Comparison of ENCODE assay signal across 8 cellular contexts in genomic region chr6:42744351-42744890, GRCh38. TPM values are rescaled to one million over a fixed set of nuclear protein-coding genes. Genes with fewer than 3 reads are reported as not detected.
A peak's percentile ranks its signal among the peaks of the same experiment; 100 is the strongest.
DNase-seq lines count a peak whose midpoint lies in the region; ATAC-seq and TF ChIP-seq lines count a peak whose summit lies in the region.

No MANE protein-coding gene starts in this region.

- peak overlapping the region; percentile 8 for H3K27ac Mint-ChIP-seq in chondrocyte (ENCODE audit: unreplicated experiment)
- H3K27ac Mint-ChIP-seq in naive thymus-derived CD4-positive, alpha-beta T cell, result peak overlapping the region in 7 of 9 donors; percentile 6 to 100 (median 52)

- no peaks in the 10 kb centered on the region for H3K27me3 ChIP-seq in BJ (ENCODE audit: control insufficient read depth, insufficient read depth, low read length)
- H3K27me3 ChIP-seq in naive thymus-derived CD4-positive, alpha-beta T cell (ENCODE audit: control insufficient read depth in 2 of 2, insufficient read depth in 2 of 2, low read length in 2 of 2), result no peaks in the 10 kb centered on the region

- H3K27ac ChIP-seq in naive thymus-derived CD4-positive, alpha-beta T cell (ENCODE audit: low read depth, low read length), result peak overlapping the region; percentile 85

- peak overlapping the region; percentile 96 for H3K4me3 Mint-ChIP-seq in chondrocyte (ENCODE audit: unreplicated experiment)
- H3K4me3 Mint-ChIP-seq in naive thymus-derived CD4-positive, alpha-beta T cell, result peak overlapping the region; percentile 91 to 100 (median 99)

- no peaks in the 10 kb centered on the region for H3K36me3 ChIP-seq in BJ (ENCODE audit: control insufficient read depth, insufficient read depth, low read length)
- H3K36me3 ChIP-seq in naive thymus-derived CD4-positive, alpha-beta T cell (ENCODE audit: control insufficient read depth in 2 of 3, insufficient read depth in 3 of 3, low read length in 3 of 3), result peaks cover 0 to 4% (median 0%) of the 10 kb centered on the region in 3 experiments

- no peak for ATAC-seq in naive thymus-derived CD4-positive, alpha-beta T cell
- no peak for ATAC-seq in HG02678 (IDR thresholded peaks at IDR 0.05; ENCODE audit: unreplicated experiment)

- CTCF ChIA-PET in BJ (lab: Yijun Ruan, JAX) (interaction anchor here (0.7 to 1.0 kb wide), 2 partner anchors 14 to 16 kb away, joined by 3 read pairs; no protein-coding TSS in a partner anchor), HEK293T (lab: Yijun Ruan, JAX) (interaction anchor here (0.8 kb wide), 1 partner anchor 18 kb away, joined by 3 read pairs; no protein-coding TSS in a partner anchor)
- CTCF ChIA-PET in naive thymus-derived CD4-positive, alpha-beta T cell (lab: Charles Lee), result interaction anchor here (0.6 to 3.0 kb wide), 2 partner anchors 18 to 134 kb away, joined by 3 to 11 read pairs; no protein-coding TSS in a partner anchor

- POLR2A ChIA-PET in BJ (lab: Charles Lee), result no interaction called here
- POLR2A ChIA-PET in naive thymus-derived CD4-positive, alpha-beta T cell (lab: Charles Lee), result interaction anchor here (1.8 to 42.6 kb wide), 11 partner anchors 10 to 240 kb away, joined by 5 to 1628 read pairs (median 23); partner anchors contain the start of genes BICRAL, PPP2R5D and RPL7L1
- POLR2A ChIA-PET in HEK293T (lab: Yijun Ruan, JAX), result interaction anchor here (0.6 to 5.4 kb wide), 4 partner anchors 14 to 136 kb away, joined by 3 to 128 read pairs (median 32); partner anchors contain the start of genes BICRAL and RPL7L1

- peaks cover 2% of the 10 kb centered on the region for H3K36me3 Mint-ChIP-seq in chondrocyte (ENCODE audit: low read depth)
- peaks cover 4 to 18% (median 11%) of the 10 kb centered on the region in 5 donors for H3K36me3 Mint-ChIP-seq in naive thymus-derived CD4-positive, alpha-beta T cell

- peaks cover 19 to 29% of the 10 kb centered on the region in 2 donors for H3K4me1 ChIP-seq in naive thymus-derived CD4-positive, alpha-beta T cell (ENCODE audit: control insufficient read depth in 2 of 2, insufficient read depth in 2 of 2, low read length in 2 of 2)

- H3K27me3 Mint-ChIP-seq in chondrocyte (ENCODE audit: low read depth), result no peaks in the 10 kb centered on the region
- H3K27me3 Mint-ChIP-seq in naive thymus-derived CD4-positive, alpha-beta T cell, result peaks cover 0 to 2% (median 0%) of the 10 kb centered on the region in 5 donors

- H3K4me1 Mint-ChIP-seq in chondrocyte (ENCODE audit: low read depth), result peaks cover 40% of the 10 kb centered on the region
- peaks cover 12 to 39% (median 27%) of the 10 kb centered on the region in 7 donors for H3K4me1 Mint-ChIP-seq in naive thymus-derived CD4-positive, alpha-beta T cell

- peaks cover 0 to 19% (median 0%) of the 10 kb centered on the region in 3 experiments for H3K9me3 ChIP-seq in naive thymus-derived CD4-positive, alpha-beta T cell (ENCODE audit: control insufficient read depth in 2 of 3, low read length in 3 of 3)

- H3K4me3 ChIP-seq in BJ (ENCODE audit: low read depth, low read length), result peak overlapping the region; percentile 76
- H3K4me3 ChIP-seq in Jurkat, Clone E6-1 (ENCODE audit: low read length), result peak overlapping the region; percentile 98; the same call in 1 of the 2 replicates
- H3K4me3 ChIP-seq in naive thymus-derived CD4-positive, alpha-beta T cell (ENCODE audit: low read length), result peak overlapping the region; percentile 95

- no peak for TF ChIP-seq CTCF in BJ (IDR thresholded peaks at IDR 0.05; ENCODE audit: insufficient read depth, low read depth, low read length)
- TF ChIP-seq CTCF in chondrocyte (IDR thresholded peaks at IDR 0.05), result no peak

- H3K9me3 Mint-ChIP-seq in chondrocyte (ENCODE audit: low read depth), result no peaks in the 10 kb centered on the region
- peaks cover 0 to 52% (median 15%) of the 10 kb centered on the region in 11 donors for H3K9me3 Mint-ChIP-seq in naive thymus-derived CD4-positive, alpha-beta T cell

- DNase-seq in BJ (ENCODE audit: low read depth), result no peak
- no peak for DNase-seq in Jurkat, Clone E6-1 (ENCODE audit: low read depth, low spot score)
- no peak for DNase-seq in chondrocyte (ENCODE audit: low spot score)
- no peak for DNase-seq in naive thymus-derived CD4-positive, alpha-beta T cell
- no peak for DNase-seq in stimulated activated naive CD4-positive, alpha-beta T cell (lab: John Stamatoyannopoulos, UW)
- DNase-seq in HEK293T (ENCODE audit: extremely low spot score), result no peak
- no peak for DNase-seq in stimulated activated naive CD4-positive, alpha-beta T cell treated with Interleukin-2 at 50 U/mL for 16 hours (lab: John Stamatoyannopoulos, UW)

- intact Hi-C loops in naive thymus-derived CD4-positive, alpha-beta T cell (cut with micrococcal nuclease), result loop anchor here (10.0 kb wide), 3 partner anchors 180 to 1670 kb away; partner anchors contain the start of genes BYSL (in 1 of the 2), MED20 (in 1 of the 2), NFYA (in 1 of the 2) and OARD1 (in 1 of the 2)

TF ChIP-seq in HEK293T, 16 proteins besides CTCF, POLR2A, EP300 and RAD21:
- no peak for TF ChIP-seq SP1 (IDR thresholded peaks at IDR 0.05)
- no peak for TF ChIP-seq BHLHE40 (IDR thresholded peaks at IDR 0.05; ENCODE audit: borderline replicate concordance)
- no peak for TF ChIP-seq ZNF384 (IDR thresholded peaks at IDR 0.05)
- TF ChIP-seq HDGF (IDR thresholded peaks at IDR 0.05; ENCODE audit: borderline replicate concordance), result no peak
- TF ChIP-seq L3MBTL2 (conservative IDR thresholded peaks at IDR 0.05), result no peak
- TF ChIP-seq SUZ12 (IDR thresholded peaks at IDR 0.05), result no peak
- no peak for TF ChIP-seq ELF4 (IDR thresholded peaks at IDR 0.05)
- TF ChIP-seq LEF1 (IDR thresholded peaks at IDR 0.05; ENCODE audit: borderline replicate concordance), result no peak
- no peak for TF ChIP-seq PKNOX1 (IDR thresholded peaks at IDR 0.05)
TF ChIP-seq in HEK293T: peak in this region for 0.

RNA-seq across cellular contexts. Expression of gene TBCC, which starts 1.5 kb away (rescaled TPM):
- polyA plus RNA-seq in BJ (2011; rRNA removed), result 16.5 and 23.8 TPM in 2 replicates
- 15.4 and 15.5 TPM in 2 replicates for polyA minus RNA-seq in BJ (2011; rRNA and poly(A)+ RNA removed)
- 18.5 TPM for polyA plus RNA-seq in Jurkat, Clone E6-1 (2012; ENCODE audit: insufficient read depth, insufficient read length)
- 17.5 to 19.3 TPM (median 18.4 TPM) in 3 replicates for total RNA-seq in chondrocyte
- 10 to 100 TPM; 39.6 to 74.8 (median 71.4) TPM for total RNA-seq in naive thymus-derived CD4-positive, alpha-beta T cell
- polyA plus RNA-seq in naive thymus-derived CD4-positive, alpha-beta T cell, result 100 to 1,000 TPM; 103 to 119 TPM

RNA-seq across cellular contexts. Expression of gene PRPH2, which starts 22.0 kb away (rescaled TPM):
- polyA plus RNA-seq in BJ (2011; rRNA removed), result 1.7 and 2.3 TPM in 2 replicates
- 1.8 and 2.2 TPM in 2 replicates for polyA minus RNA-seq in BJ (2011; rRNA and poly(A)+ RNA removed)
- polyA plus RNA-seq in Jurkat, Clone E6-1 (2012; ENCODE audit: insufficient read depth, insufficient read length), result not detected
- not detected in 3 replicates for total RNA-seq in chondrocyte
- not detected for total RNA-seq in naive thymus-derived CD4-positive, alpha-beta T cell
- polyA plus RNA-seq in naive thymus-derived CD4-positive, alpha-beta T cell, result under 1 TPM; 0.14 to 0.20 TPM

RNA-seq across cellular contexts. Expression of gene BICRAL, which starts 37.4 kb away (rescaled TPM):
- 7.4 and 8.6 TPM in 2 replicates for polyA plus RNA-seq in BJ (2011; rRNA removed)
- polyA minus RNA-seq in BJ (2011; rRNA and poly(A)+ RNA removed), result 11.0 and 11.1 TPM in 2 replicates
- 3.9 TPM for polyA plus RNA-seq in Jurkat, Clone E6-1 (2012; ENCODE audit: insufficient read depth, insufficient read length)
- total RNA-seq in chondrocyte, result 9.2 to 10.8 TPM (median 9.7 TPM) in 3 replicates
- total RNA-seq in naive thymus-derived CD4-positive, alpha-beta T cell, result 10 to 100 TPM; 26.2 to 35.5 (median 31.8) TPM
- polyA plus RNA-seq in naive thymus-derived CD4-positive, alpha-beta T cell, result 1 to 10 TPM; 2.4 to 5.0 TPM
